ENCODE assay signal across 9 cellular contexts in genomic region chr6:1335367-1336037, GRCh38. TPM values are rescaled to one million over a fixed set of nuclear protein-coding genes. Genes with fewer than 3 reads are reported as not detected.
DNase-seq lines count a peak whose midpoint lies in the region; ATAC-seq lines count a peak whose summit lies in the region.
"Had no signal": no experiment of that assay in that cellular context is flagged by ENCODE, and none has a peak within 500 bp of the region (broad histone marks: within the 10 kb centered on the region; RNA-seq: fewer than 3 reads in every experiment).

No MANE protein-coding gene starts in this region.

- H3K4me1 Mint-ChIP-seq in activated T-cell treated with anti-CD3 and anti-CD28 coated beads, Interleukin-2, amount 50 U/mL, for 4 hours (ENCODE audit: low read depth) = no peaks in the 10 kb centered on the region

- no peak overlapping the region for H3K4me3 Mint-ChIP-seq in activated T-cell treated with anti-CD3 and anti-CD28 coated beads, Interleukin-2, amount 50 U/mL, for 4 hours

- DNase-seq in SKM-1 treated with dmso at 0.1 percent for 144 hours (lab: John Stamatoyannopoulos, UW; ENCODE audit: unreplicated experiment) = peak; percentile 20
- no peak for DNase-seq in SKM-1 (lab: John Stamatoyannopoulos, UW; ENCODE audit: unreplicated experiment)
- peak; percentile 34 for DNase-seq in amniotic stem cell (lab: John Stamatoyannopoulos, UW)
- peak; percentile 98 for DNase-seq in kidney tubule cell (ENCODE audit: low spot score)
- peak; percentile 81 for DNase-seq in ureter (ENCODE audit: low spot score)
- no peak for DNase-seq in activated T-cell treated with anti-CD3 and anti-CD28 coated beads, Interleukin-2, amount 50 U/mL, for 4 hours
- DNase-seq in NCI-H345 (lab: John Stamatoyannopoulos, UW) = no peak
- DNase-seq: NCI-H187 treated with DMSO at 0.1 percent for 48 hours had no signal

- H3K36me3 Mint-ChIP-seq in activated T-cell treated with anti-CD3 and anti-CD28 coated beads, Interleukin-2, amount 50 U/mL, for 4 hours (ENCODE audit: insufficient read depth) = no peaks in the 10 kb centered on the region

- H3K9me3 Mint-ChIP-seq in activated T-cell treated with anti-CD3 and anti-CD28 coated beads, Interleukin-2, amount 50 U/mL, for 4 hours = peaks cover 1% of the 10 kb centered on the region

- no peak for ATAC-seq in activated T-cell treated with anti-CD3 and anti-CD28 coated beads, Interleukin-2, amount 50 U/mL, for 4 hours
- no peak for ATAC-seq in HG03039 (IDR thresholded peaks at IDR 0.05; ENCODE audit: unreplicated experiment)

- peaks cover 41% of the 10 kb centered on the region for H3K27me3 Mint-ChIP-seq in activated T-cell treated with anti-CD3 and anti-CD28 coated beads, Interleukin-2, amount 50 U/mL, for 4 hours (ENCODE audit: low read depth)

RNA-seq across cellular contexts. Expression of gene FOXQ1, which starts 23.6 kb away (rescaled TPM):
- total RNA-seq in ureter = 130 TPM
- total RNA-seq in activated T-cell treated with anti-CD3 and anti-CD28 coated beads, Interleukin-2, amount 50 U/mL, for 4 hours = not detected

RNA-seq across cellular contexts. Expression of gene FOXF2, which starts 53.9 kb away (rescaled TPM):
- total RNA-seq in ureter = 3.4 TPM
- under 1 TPM in 1 of 3 donors, not detected in 2; 0.08 TPM for total RNA-seq in activated T-cell treated with anti-CD3 and anti-CD28 coated beads, Interleukin-2, amount 50 U/mL, for 4 hours

Comparison
In these comparisons a context has a peak if more than half of its experiments do, and no peak if none do; other contexts are left out.
1. DNase-seq: peak in SKM-1 treated with dmso at 0.1 percent for 144 hours (single experiment), amniotic stem cell (single experiment), kidney tubule cell (single experiment) and ureter (single experiment); none in SKM-1 (single experiment), activated T-cell treated with anti-CD3 and anti-CD28 coated beads, Interleukin-2, amount 50 U/mL, for 4 hours (single experiment) and NCI-H345 (single experiment).
2. RNA of gene FOXQ1, which starts 23.6 kb away (total RNA-seq): 130 TPM in ureter (single experiment); not detected in activated T-cell treated with anti-CD3 and anti-CD28 coated beads, Interleukin-2, amount 50 U/mL, for 4 hours; every median in the first group is over 100 times any median in the second.